ENCODE assay signal across 8 cellular contexts in the genomic region with DNA sequence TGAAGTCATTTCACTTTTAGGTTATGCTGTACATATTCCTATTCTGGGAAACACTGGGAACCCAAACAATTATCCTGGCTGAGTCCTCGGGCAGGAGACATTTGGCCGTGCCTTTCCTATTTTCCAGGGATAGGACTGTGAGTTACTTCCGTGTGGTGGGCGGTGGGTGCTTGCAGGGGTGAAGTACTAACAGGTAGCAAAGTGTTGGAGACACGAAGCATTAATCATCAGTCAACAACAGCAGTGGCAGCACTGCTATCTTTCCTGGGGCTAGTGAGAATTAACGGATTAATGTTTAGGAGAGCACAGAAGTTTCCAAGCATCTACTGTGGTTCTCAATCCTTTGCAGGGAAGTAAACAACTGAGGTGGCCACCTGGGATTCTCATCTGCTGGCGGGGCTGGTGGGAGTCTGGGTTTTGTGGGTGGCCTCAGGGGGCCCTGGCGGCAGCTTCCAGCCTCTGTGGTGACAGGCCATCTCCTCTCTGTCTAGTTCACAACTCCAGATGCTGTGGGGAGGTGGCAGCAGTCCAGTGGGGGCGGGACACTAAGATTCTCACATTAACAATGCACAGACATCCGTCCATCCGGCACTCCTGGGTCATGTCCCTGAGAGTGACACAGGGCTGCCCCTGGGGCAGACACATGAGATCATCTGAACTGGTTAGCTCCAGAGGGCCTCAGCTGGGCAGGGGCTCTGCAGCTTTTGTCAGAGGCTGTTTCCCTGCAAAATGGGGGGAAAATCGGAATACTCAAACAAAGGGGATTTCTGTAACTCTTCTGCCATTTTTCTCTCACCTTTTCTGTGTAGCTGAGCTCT.
DNase-seq lines count a peak whose midpoint lies in the region; ATAC-seq, FAIRE-seq and TF ChIP-seq lines count a peak whose summit lies in the region.

No MANE protein-coding gene starts in this region.

- FAIRE-seq in frontal cortex (lab: Jason Lieb, UNC) (no peak), GM12891 (lab: Jason Lieb, UNC) (no peak)

- DNase-seq in DMS 273 (lab: John Stamatoyannopoulos, UW; ENCODE audit: unreplicated experiment) (peak; percentile 77), RPMI8226 (peak; percentile 52), frontal cortex (ENCODE audit: low spot score in 2 of 2) (peak; percentile 27 to 48), nucleus accumbens (lab: John Stamatoyannopoulos, UW) (peak in 54 of 56 donors; percentile 22 to 91 (median 76)), GM12891 (ENCODE audit: insufficient read length, low spot score) (no peak)
- no peak for DNase-seq in activated T-cell treated with anti-CD3 and anti-CD28 coated beads, Interleukin-2, amount 50 U/mL, for 1 hour
- no peak for DNase-seq in activated CD4-positive, alpha-beta T cell treated with anti-CD3 and anti-CD28 coated beads, Interleukin-2, amount 50 U/mL, for 4 hours

- ATAC-seq in GM19035 (IDR thresholded peaks at IDR 0.05; ENCODE audit: unreplicated experiment) = no peak

- TF ChIP-seq POLR2A in GM12891 (IDR thresholded peaks at IDR 0.05; ENCODE audit: low read depth, low read length) = no peak

TF ChIP-seq in GM12891, 5 proteins besides CTCF, POLR2A, EP300 and RAD21:
- no peak for TF ChIP-seq TAF1 (IDR thresholded peaks at IDR 0.05; ENCODE audit: low read depth, low read length)
- no peak for TF ChIP-seq POLR2AphosphoS5 (IDR thresholded peaks at IDR 0.05; ENCODE audit: low read depth, low read length)
- TF ChIP-seq SPI1 (IDR thresholded peaks at IDR 0.05; ENCODE audit: low read depth, low read length) = no peak
- no peak for TF ChIP-seq POU2F2 (IDR thresholded peaks at IDR 0.05; ENCODE audit: low read depth, low read length)
- TF ChIP-seq PAX5 (IDR thresholded peaks at IDR 0.05; ENCODE audit: insufficient read depth, low read length, severe bottlenecking) = no peak

Comparison
In these comparisons a context has a peak if more than half of its experiments do, and no peak if none do; other contexts are left out.
1. DNase-seq: peak in DMS 273 (single experiment), RPMI8226 (single experiment), frontal cortex (2 of 2) and nucleus accumbens (54 of 56); none in activated T-cell treated with anti-CD3 and anti-CD28 coated beads, Interleukin-2, amount 50 U/mL, for 1 hour (single experiment), activated CD4-positive, alpha-beta T cell treated with anti-CD3 and anti-CD28 coated beads, Interleukin-2, amount 50 U/mL, for 4 hours (0 of 2) and GM12891 (single experiment).